In the genomic region with DNA sequence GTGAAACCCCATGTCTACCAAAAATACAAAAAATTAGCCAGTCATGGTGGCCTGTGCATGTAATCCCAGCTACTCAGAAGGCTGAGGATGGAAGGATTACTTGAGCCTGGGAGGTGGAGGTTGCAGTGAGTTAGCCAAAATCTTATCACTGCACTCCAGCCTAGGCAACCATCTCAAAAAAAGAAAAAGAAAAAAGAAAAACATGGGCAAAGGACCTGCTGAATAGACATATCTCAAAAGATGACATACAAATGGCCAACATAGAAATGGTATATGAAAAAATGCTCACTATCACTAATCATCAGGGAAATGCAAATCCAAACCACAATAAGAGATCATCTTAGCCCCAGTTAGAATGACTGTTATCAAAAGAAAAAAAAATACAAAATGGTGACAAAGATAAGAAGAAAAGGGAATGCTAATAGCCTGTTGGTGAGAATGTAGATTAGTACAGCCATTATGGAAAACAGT, we compare ENCODE assay signal across 15 cellular contexts. TPM values are rescaled to one million over a fixed set of nuclear protein-coding genes. Genes with fewer than 3 reads are reported as not detected.
A peak's percentile ranks its signal among the peaks of the same experiment; 100 is the strongest.
DNase-seq lines count a peak whose midpoint lies in the region; ATAC-seq and TF ChIP-seq lines count a peak whose summit lies in the region.
"Had no signal": no experiment of that assay in that cellular context is flagged by ENCODE, and none has a peak within 500 bp of the region (broad histone marks: within the 10 kb centered on the region; RNA-seq: fewer than 3 reads in every experiment).

No MANE protein-coding gene starts in this region.

- CTCF ChIA-PET in HCT116 (lab: Charles Lee) (no interaction called here), activated B cell treated with CpG ODN at 0.5 μM for 24 hours (lab: Charles Lee) (no interaction called here)

- no peaks in the 10 kb centered on the region for H3K27me3 Mint-ChIP-seq in activated B cell treated with CpG ODN at 0.5 μM for 24 hours
- H3K27me3 Mint-ChIP-seq in naive B cell = no peaks in the 10 kb centered on the region

- TF ChIP-seq CTCF in HCT116 (IDR thresholded peaks at IDR 0.05 in 2 of 3, conservative IDR thresholded peaks at IDR 0.05 in 1 of 3; ENCODE audit: borderline replicate concordance in 1 of 3, insufficient read depth in 1 of 3, low read depth in 2 of 3, low read length in 2 of 3) (no peak), activated B cell treated with CpG ODN at 0.5 μM for 24 hours (IDR thresholded peaks at IDR 0.05) (no peak)

- TF ChIP-seq POLR2A in HCT116 (IDR thresholded peaks at IDR 0.05; ENCODE audit: borderline replicate concordance, extremely low read depth, insufficient read depth, insufficient read length) = no peak

- RAD21 ChIA-PET in HCT116 (lab: Charles Lee; ENCODE audit: low non-redundant PET in 1 of 2, low total read pairs in 2 of 2, uncharacterized antibody in 2 of 2, unreplicated experiment in 2 of 2) = no interaction called here

- H3K9me2 ChIP-seq in HCT116 (ENCODE audit: insufficient read depth) = no peaks in the 10 kb centered on the region

- peaks cover 39% of the 10 kb centered on the region for H3K36me3 Mint-ChIP-seq in activated B cell treated with CpG ODN at 0.5 μM for 24 hours (ENCODE audit: low read depth)
- peaks cover 9 to 10% of the 10 kb centered on the region in 2 donors for H3K36me3 Mint-ChIP-seq in naive B cell

- peaks cover 24 to 33% (median 26%) of the 10 kb centered on the region in 11 experiments for H4K20me1 ChIP-seq in BLaER1 treated with 17β-estradiol and CSF1 and Interleukin-3, amounts not matched to agents 10 nM and 100 nM
- peaks cover 5% of the 10 kb centered on the region; the same call in 1 of the 2 replicates for H4K20me1 ChIP-seq in HCT116 (ENCODE audit: insufficient read depth)

- H3K4me2 ChIP-seq in BLaER1 treated with 17β-estradiol and CSF1 and Interleukin-3, amounts not matched to agents 10 nM and 100 nM = peak overlapping the region; percentile 78 to 99 (median 91); a peak in 21 of 22 replicates
- H3K4me2 ChIP-seq in HCT116 (ENCODE audit: low read length) = peak overlapping the region; percentile 90; the same call in 1 of the 2 replicates

- H3K4me3 ChIP-seq in BLaER1 treated with 17β-estradiol and CSF1 and Interleukin-3, amounts not matched to agents 10 nM and 100 nM = peak overlapping the region in 7 of 10 experiments; percentile 82 to 95 (median 88); a peak in 8 of 20 replicates
- peak overlapping the region in 1 of 2 experiments; percentile 89; a peak in 3 of 4 replicates for H3K4me3 ChIP-seq in HCT116 (replicated peaks in 1 of 2; ENCODE audit: low read depth in 1 of 2, low read length in 2 of 2)

- peaks cover 0 to 10% (median 4%) of the 10 kb centered on the region in 11 experiments; a peak in 5 of 22 replicates for H3K9me3 ChIP-seq in BLaER1 treated with 17β-estradiol and CSF1 and Interleukin-3, amounts not matched to agents 10 nM and 100 nM (replicated peaks in 1 of 11)
- H3K9me3 ChIP-seq in HCT116 (ENCODE audit: control insufficient read depth in 1 of 2, insufficient read depth in 1 of 2, low read depth in 1 of 2, low read length in 2 of 2) = no peaks in the 10 kb centered on the region
- H3K9me3 ChIP-seq: Peyer's patch, stomach had no signal

- BruUV-seq in HCT116 (replicated peaks; lab: Mats Ljungman, UMichigan) = no TSS peak

- H2AFZ ChIP-seq in HCT116 (ENCODE audit: low read depth, low read length, poor library complexity, severe bottlenecking) = no peak overlapping the region

- DNase-seq in HCT116 (ENCODE audit: low read depth, low spot score) (no peak), activated B cell treated with CpG ODN at 0.5 μM for 24 hours (no peak), naive B cell (no peak), SHP77 treated with DMSO at 0.1 percent for 48 hours (lab: John Stamatoyannopoulos, UW) (no peak), cerebellar cortex (ENCODE audit: low spot score) (no peak)
- DNase-seq: COR-L47; MV-4-11; NCI-H226; retina; stimulated activated CD4-positive, alpha-beta T cell treated with anti-CD3 and anti-CD28 coated beads, Interleukin-4, amount 100 ng/mL, for 1 hour; stomach had no signal

- H3K4me3 Mint-ChIP-seq in activated B cell treated with CpG ODN at 0.5 μM for 24 hours = peak overlapping the region; percentile 45
- peak overlapping the region in 6 of 8 donors; percentile 10 to 99 (median 97) for H3K4me3 Mint-ChIP-seq in naive B cell

- peak overlapping the region; percentile 31 for H3K27ac Mint-ChIP-seq in activated B cell treated with CpG ODN at 0.5 μM for 24 hours
- H3K27ac Mint-ChIP-seq in naive B cell = peak overlapping the region in 4 of 6 donors; percentile 5 to 99 (median 51)

- ATAC-seq in HCT116 = no peak
- no peak for ATAC-seq in activated B cell treated with CpG ODN at 0.5 μM for 24 hours (ENCODE audit: low read depth)
- no peak for ATAC-seq in naive B cell (ENCODE audit: low read depth in 2 of 2)
- ATAC-seq in GM21381 (IDR thresholded peaks at IDR 0.05; ENCODE audit: unreplicated experiment) = no peak
- ATAC-seq: esophagus mucosa had no signal

- intact Hi-C loops in HCT116 (cut with micrococcal nuclease) (loop anchor here (10.0 kb wide), 1 partner anchor 226 kb away; no protein-coding TSS in a partner anchor), activated B cell treated with CpG ODN at 0.5 μM for 24 hours (cut with micrococcal nuclease) (loop anchor here (2.0 to 10.0 kb wide), 5 partner anchors 232 to 1296 kb away; partner anchors contain the start of genes CHMP3, GGCX, IMMT and MRPL35)

- TF ChIP-seq RAD21 in HCT116 (IDR thresholded peaks at IDR 0.05; ENCODE audit: low read depth) = no peak

- peaks cover 23 to 31% (median 29%) of the 10 kb centered on the region in 11 experiments for H3K36me3 ChIP-seq in BLaER1 treated with 17β-estradiol and CSF1 and Interleukin-3, amounts not matched to agents 10 nM and 100 nM
- peaks cover 10 to 18% of the 10 kb centered on the region in 2 experiments; a peak in 2 of 4 replicates for H3K36me3 ChIP-seq in HCT116 (ENCODE audit: control insufficient read depth in 1 of 2, insufficient read depth in 2 of 2, low read length in 2 of 2)

- H3K9ac ChIP-seq in BLaER1 treated with 17β-estradiol and CSF1 and Interleukin-3, amounts not matched to agents 10 nM and 100 nM = peak overlapping the region in 7 of 11 experiments; percentile 92 to 97 (median 96); a peak in 9 of 22 replicates
- H3K9ac ChIP-seq in HCT116 (ENCODE audit: low read length) = no peak overlapping the region

- H3K27ac ChIP-seq in BLaER1 treated with 17β-estradiol and CSF1 and Interleukin-3, amounts not matched to agents 10 nM and 100 nM = peak overlapping the region in 7 of 11 experiments; percentile 94 to 98 (median 98); a peak in 8 of 22 replicates
- H3K27ac ChIP-seq in HCT116 (ENCODE audit: low read depth, low read length) = no peak overlapping the region; the same call in 1 of the 2 replicates

- peaks cover 36% of the 10 kb centered on the region for H3K79me2 ChIP-seq in HCT116 (ENCODE audit: insufficient read depth, low read length)

- H3K4me1 ChIP-seq in BLaER1 treated with 17β-estradiol and CSF1 and Interleukin-3, amounts not matched to agents 10 nM and 100 nM = peaks cover 24 to 32% (median 29%) of the 10 kb centered on the region in 10 experiments
- peaks cover 10 to 21% of the 10 kb centered on the region in 2 experiments for H3K4me1 ChIP-seq in HCT116 (ENCODE audit: control insufficient read depth in 1 of 2, insufficient read depth in 2 of 2, low read length in 2 of 2)

- no peaks in the 10 kb centered on the region for H3K27me3 ChIP-seq in BLaER1 treated with 17β-estradiol and CSF1 and Interleukin-3, amounts not matched to agents 10 nM and 100 nM
- H3K27me3 ChIP-seq in HCT116 (ENCODE audit: insufficient read depth, low read length) = no peaks in the 10 kb centered on the region
- H3K27me3 ChIP-seq: Peyer's patch, stomach had no signal

- POLR2A ChIA-PET in HCT116 (lab: Charles Lee) (interaction anchor here (1.4 kb wide), 1 partner anchor 9 kb away, joined by 3 read pairs; no protein-coding TSS in a partner anchor), activated B cell treated with CpG ODN at 0.5 μM for 24 hours (lab: Charles Lee) (interaction anchor here (0.8 to 1.9 kb wide), 3 partner anchors 10 to 287 kb away, joined by 3 to 11 read pairs (median 5); partner anchors contain the start of genes RETSAT and USP39)

- no peaks in the 10 kb centered on the region for H3K9me3 Mint-ChIP-seq in activated B cell treated with CpG ODN at 0.5 μM for 24 hours
- peaks cover 0 to 2% (median 0%) of the 10 kb centered on the region in 7 donors for H3K9me3 Mint-ChIP-seq in naive B cell

- H3K4me1 Mint-ChIP-seq in activated B cell treated with CpG ODN at 0.5 μM for 24 hours = peaks cover 50% of the 10 kb centered on the region
- H3K4me1 Mint-ChIP-seq in naive B cell = peaks cover 34 to 52% (median 47%) of the 10 kb centered on the region in 3 donors

TF ChIP-seq in HCT116, 20 proteins besides CTCF, POLR2A, EP300 and RAD21 (continues in another document):
- no peak for TF ChIP-seq TCF7L2 (IDR thresholded peaks at IDR 0.05; ENCODE audit: borderline replicate concordance, extremely low read depth, insufficient read depth, insufficient read length)
- TF ChIP-seq SP1 (IDR thresholded peaks at IDR 0.05; ENCODE audit: low read depth) = no peak
- no peak for TF ChIP-seq CEBPB (IDR thresholded peaks at IDR 0.05; ENCODE audit: low read depth)
- TF ChIP-seq SIN3A (IDR thresholded peaks at IDR 0.05; ENCODE audit: low read depth) = no peak
- TF ChIP-seq SRF (IDR thresholded peaks at IDR 0.05; ENCODE audit: low read depth) = no peak

RNA-seq across cellular contexts. Expression of gene TGOLN2, which starts 1.4 kb away (rescaled TPM):
- 43.2 TPM for total RNA-seq in HCT116 (2021; ENCODE audit: unreplicated experiment)
- 19.8 and 24.8 TPM in 2 replicates for polyA plus RNA-seq in HCT116 (2012)
- 103 and 119 TPM in 2 replicates for total RNA-seq in activated B cell treated with CpG ODN at 0.5 μM for 24 hours
- 10 to 100 TPM; 45.5 to 94.8 (median 77.3) TPM for polyA plus RNA-seq in naive B cell (ENCODE audit: low read depth in 6 of 6)

RNA-seq across cellular contexts. Expression of gene RETSAT, which starts 25.1 kb away (rescaled TPM):
- total RNA-seq in HCT116 (2021; ENCODE audit: unreplicated experiment) (59.7 TPM), activated B cell treated with CpG ODN at 0.5 μM for 24 hours (16.9 and 17.1 TPM in 2 replicates)
- polyA plus RNA-seq in HCT116 (2012) = 58.9 and 62.2 TPM in 2 replicates
- 1 to 10 TPM; 4.4 to 8.7 (median 6.8) TPM for polyA plus RNA-seq in naive B cell (ENCODE audit: low read depth in 6 of 6)

RNA-seq across cellular contexts. Expression of gene ELMOD3, which starts 25.4 kb away (rescaled TPM):
- total RNA-seq in HCT116 (2021; ENCODE audit: unreplicated experiment) (9.2 TPM), activated B cell treated with CpG ODN at 0.5 μM for 24 hours (19.2 and 25.4 TPM in 2 replicates)
- polyA plus RNA-seq in HCT116 (2012) = 9.2 and 9.7 TPM in 2 replicates
- 10 to 100 TPM in 5 of 6 donors, 1 to 10 TPM in 1; 9.8 to 23.1 (median 13.8) TPM for polyA plus RNA-seq in naive B cell (ENCODE audit: low read depth in 6 of 6)
